Comparison of ENCODE assay signal across 9 cellular contexts in the genomic region with DNA sequence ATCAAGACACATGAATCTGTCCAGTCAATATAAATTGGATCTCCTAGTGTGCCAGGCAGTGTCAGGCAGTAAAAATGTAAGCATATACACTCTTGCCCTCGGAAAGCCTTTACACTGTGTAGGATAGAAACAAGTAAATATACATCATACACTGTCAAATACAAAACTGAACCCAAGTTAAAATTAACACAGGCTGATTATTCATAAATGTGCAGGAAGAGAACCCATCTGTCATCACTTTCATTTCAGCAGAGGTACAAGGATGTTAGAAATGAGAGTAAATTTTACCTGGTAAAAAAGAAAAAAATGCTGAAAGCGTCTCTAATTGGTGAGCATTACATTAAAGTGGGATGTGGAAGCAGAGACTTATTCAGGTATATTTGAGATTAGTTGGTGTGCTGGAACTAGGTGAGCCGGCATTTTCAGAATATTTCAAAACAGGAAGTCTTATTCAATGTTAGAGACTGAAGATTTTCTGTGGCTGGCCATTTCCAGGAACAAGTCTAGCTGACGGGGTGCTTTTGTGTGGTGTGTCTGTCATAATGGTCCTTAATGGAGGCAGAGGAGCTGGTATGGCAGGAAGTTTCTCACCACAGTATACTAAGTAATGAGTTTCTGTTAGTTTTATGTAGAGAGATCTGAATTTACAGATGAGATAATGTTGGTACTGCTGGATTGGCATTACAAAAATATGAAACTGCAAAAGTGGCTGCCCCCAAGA.
DNase-seq lines count a peak whose midpoint lies in the region; ATAC-seq, FAIRE-seq and TF ChIP-seq lines count a peak whose summit lies in the region.
"Had no signal": no experiment of that assay in that cellular context is flagged by ENCODE, and none has a peak within 500 bp of the region (broad histone marks: within the 10 kb centered on the region; RNA-seq: fewer than 3 reads in every experiment).

No MANE protein-coding gene starts in this region.

- peak overlapping the region; percentile 97 for H3K27ac Mint-ChIP-seq in T-helper 2 cell treated with Interferon-gamma antibody and Interleukin-4, amounts not matched to agents 5 μg/mL and 100 μg/mL, for 36 hours
- peak overlapping the region; percentile 86 for H3K27ac Mint-ChIP-seq in astrocyte (ENCODE audit: unreplicated experiment)

- TF ChIP-seq CTCF in astrocyte (IDR thresholded peaks at IDR 0.05; ENCODE audit: insufficient read depth, low read depth, low read length) = no peak

- DNase-seq in activated gamma-delta T cell treated with Interleukin-2 at 50 U/mL for 16 hours (peak; percentile 72), activated gamma-delta T cell (lab: John Stamatoyannopoulos, UW) (no peak), astrocyte (ENCODE audit: low read depth) (peak; percentile 38), mucosa of gallbladder (ENCODE audit: low spot score) (peak; percentile 54), NCI-H1417 treated with DMSO at 0.1 percent for 48 hours (lab: John Stamatoyannopoulos, UW) (no peak)
- DNase-seq in T-helper 2 cell treated with Interferon-gamma antibody and Interleukin-4, amounts not matched to agents 5 μg/mL and 100 μg/mL, for 36 hours (ENCODE audit: low spot score) = peak; percentile 83
- peak; percentile 25 to 91 (median 72) for DNase-seq in stimulated activated naive CD4-positive, alpha-beta T cell (lab: John Stamatoyannopoulos, UW)

- ATAC-seq in HG03280 (IDR thresholded peaks at IDR 0.05; ENCODE audit: unreplicated experiment) = peak; percentile 99

- no peaks in the 10 kb centered on the region for H4K20me1 ChIP-seq in astrocyte (ENCODE audit: insufficient read depth, low read length)

- H3K36me3 ChIP-seq in astrocyte (ENCODE audit: insufficient read depth, low read length) = no peaks in the 10 kb centered on the region

- no peaks in the 10 kb centered on the region for H3K27me3 Mint-ChIP-seq in T-helper 2 cell treated with Interferon-gamma antibody and Interleukin-4, amounts not matched to agents 5 μg/mL and 100 μg/mL, for 36 hours (ENCODE audit: low read depth)
- no peaks in the 10 kb centered on the region for H3K27me3 Mint-ChIP-seq in astrocyte (ENCODE audit: low read depth, unreplicated experiment)

- peak overlapping the region; percentile 82 for H3K4me3 Mint-ChIP-seq in T-helper 2 cell treated with Interferon-gamma antibody and Interleukin-4, amounts not matched to agents 5 μg/mL and 100 μg/mL, for 36 hours
- H3K4me3 Mint-ChIP-seq in astrocyte (ENCODE audit: unreplicated experiment) = no peak overlapping the region

- H3K4me3 ChIP-seq in astrocyte (ENCODE audit: insufficient read depth, low read depth, low read length) = no peak overlapping the region

- H3K79me2 ChIP-seq in astrocyte (ENCODE audit: insufficient read depth, low read length) = no peaks in the 10 kb centered on the region

- no peaks in the 10 kb centered on the region for H3K9me3 ChIP-seq in astrocyte (ENCODE audit: insufficient read depth, low read depth, low read length)

- no peak overlapping the region for H3K27ac ChIP-seq in astrocyte (ENCODE audit: low read depth, low read length)

- no peaks in the 10 kb centered on the region for H3K27me3 ChIP-seq in astrocyte (ENCODE audit: insufficient read depth, low read length)

- peaks cover 26% of the 10 kb centered on the region for H3K36me3 Mint-ChIP-seq in T-helper 2 cell treated with Interferon-gamma antibody and Interleukin-4, amounts not matched to agents 5 μg/mL and 100 μg/mL, for 36 hours (ENCODE audit: low read depth)
- no peaks in the 10 kb centered on the region for H3K36me3 Mint-ChIP-seq in astrocyte (ENCODE audit: low read depth, unreplicated experiment)

- H3K9ac ChIP-seq in astrocyte (ENCODE audit: low read length) = no peak overlapping the region

- peak overlapping the region; percentile 35 for H3K4me2 ChIP-seq in astrocyte (ENCODE audit: low read length)

- H3K9me3 Mint-ChIP-seq in T-helper 2 cell treated with Interferon-gamma antibody and Interleukin-4, amounts not matched to agents 5 μg/mL and 100 μg/mL, for 36 hours = peaks cover 14% of the 10 kb centered on the region
- H3K9me3 Mint-ChIP-seq in astrocyte (ENCODE audit: unreplicated experiment) = no peaks in the 10 kb centered on the region

- no peak for FAIRE-seq in astrocyte (lab: Jason Lieb, UNC)
- FAIRE-seq: endometrium had no signal

- peaks cover 5% of the 10 kb centered on the region for H3K4me1 ChIP-seq in astrocyte (ENCODE audit: insufficient read depth, low read length)

- peaks cover 55% of the 10 kb centered on the region for H3K4me1 Mint-ChIP-seq in T-helper 2 cell treated with Interferon-gamma antibody and Interleukin-4, amounts not matched to agents 5 μg/mL and 100 μg/mL, for 36 hours (ENCODE audit: low read depth)
- H3K4me1 Mint-ChIP-seq in astrocyte (ENCODE audit: low read depth, unreplicated experiment) = peaks cover 13% of the 10 kb centered on the region

- H2AFZ ChIP-seq in astrocyte (ENCODE audit: low read depth, low read length) = peak overlapping the region; percentile 21

Comparison
In these comparisons a context has a peak if more than half of its experiments do, and no peak if none do; other contexts are left out.
1. DNase-seq: peak in activated gamma-delta T cell treated with Interleukin-2 at 50 U/mL for 16 hours (single experiment), T-helper 2 cell treated with Interferon-gamma antibody and Interleukin-4, amounts not matched to agents 5 μg/mL and 100 μg/mL, for 36 hours (single experiment), astrocyte (single experiment), mucosa of gallbladder (single experiment) and stimulated activated naive CD4-positive, alpha-beta T cell (6 of 6); none in activated gamma-delta T cell (single experiment) and NCI-H1417 treated with DMSO at 0.1 percent for 48 hours (single experiment).